ENCODE assay signal across 16 cellular contexts in genomic region chr1:181205901-181206300, GRCh38.
DNase-seq lines count a peak whose midpoint lies in the region; ATAC-seq, FAIRE-seq and TF ChIP-seq lines count a peak whose summit lies in the region.
"Had no signal": no experiment of that assay in that cellular context is flagged by ENCODE, and none has a peak within 500 bp of the region (broad histone marks: within the 10 kb centered on the region; RNA-seq: fewer than 3 reads in every experiment).

No MANE protein-coding gene starts in this region.

- ATAC-seq in GM18498 (IDR thresholded peaks at IDR 0.05; ENCODE audit: unreplicated experiment) (no peak), HG02763 (IDR thresholded peaks at IDR 0.05; ENCODE audit: unreplicated experiment) (no peak)
- ATAC-seq: K562 had no signal

- H3K4me1 ChIP-seq in left ventricle myocardium inferior = peaks cover 21% of the 10 kb centered on the region
- H3K4me1 ChIP-seq in right atrium auricular region = peaks cover 0 to 24% of the 10 kb centered on the region in 2 donors
- no peaks in the 10 kb centered on the region for H3K4me1 ChIP-seq in endodermal cell (ENCODE audit: control insufficient read depth, insufficient read depth, low read length)
- no peaks in the 10 kb centered on the region for H3K4me1 ChIP-seq in small intestine (ENCODE audit: control insufficient read depth in 2 of 2, insufficient read depth in 1 of 2, low read depth in 1 of 2, low read length in 1 of 2)
- H3K4me1 ChIP-seq: HAP-1 had no signal

- H3K9me3 Mint-ChIP-seq in endodermal cell = peaks cover 2% of the 10 kb centered on the region

- H3K4me3 ChIP-seq in left ventricle myocardium inferior = no peak overlapping the region
- no peak overlapping the region for H3K4me3 ChIP-seq in right atrium auricular region
- no peak overlapping the region for H3K4me3 ChIP-seq in endodermal cell (ENCODE audit: low read length)
- H3K4me3 ChIP-seq in small intestine (ENCODE audit: low read depth in 1 of 2, low read length in 2 of 2) = no peak overlapping the region
- H3K4me3 ChIP-seq: BLaER1 treated with 17β-estradiol and CSF1 and Interleukin-3, amounts not matched to agents 10 nM and 100 nM; GM23248; HAP-1; K562 had no signal

- FAIRE-seq in small intestine (lab: Jason Lieb, UNC) = no peak
- FAIRE-seq: GM18507, K562 had no signal

- H3K36me3 Mint-ChIP-seq in endodermal cell (ENCODE audit: low read depth) = no peaks in the 10 kb centered on the region
- H3K36me3 Mint-ChIP-seq: CD4-positive, CD25-positive, alpha-beta regulatory T cell had no signal

- DNase-seq in left ventricle myocardium inferior (no peak), right atrium auricular region (ENCODE audit: low spot score) (no peak), endodermal cell (peak; percentile 52), putamen (ENCODE audit: low spot score) (peak; percentile 73), small intestine (no peak)
- DNase-seq: ACHN; CD4-positive, CD25-positive, alpha-beta regulatory T cell; DMS53; GM23248 had no signal

- H3K27me3 Mint-ChIP-seq in endodermal cell (ENCODE audit: insufficient read depth) = peaks cover 4% of the 10 kb centered on the region
- H3K27me3 Mint-ChIP-seq: CD4-positive, CD25-positive, alpha-beta regulatory T cell had no signal

- H3K27ac Mint-ChIP-seq in endodermal cell = no peak overlapping the region
- H3K27ac Mint-ChIP-seq: CD4-positive, CD25-positive, alpha-beta regulatory T cell had no signal

- WGBS in endodermal cell (ENCODE audit: insufficient coverage in 1 of 2, insufficient read length in 1 of 2), 2 experiments = 77 to 86% methylated on average over 4 to 10 of the region's 10 CpGs
- 63 to 80% (median 74%) methylated on average over 10 of the region's 10 CpGs for WGBS in small intestine, 3 donors

- TF ChIP-seq CTCF in left ventricle myocardium inferior (IDR thresholded peaks at IDR 0.05; ENCODE audit: borderline replicate concordance) = no peak
- TF ChIP-seq CTCF in right atrium auricular region (IDR thresholded peaks at IDR 0.05) = no peak
- TF ChIP-seq CTCF in endodermal cell (conservative IDR thresholded peaks at IDR 0.05) = no peak

- no peak overlapping the region for H3K9ac ChIP-seq in endodermal cell (ENCODE audit: extremely low read depth, low read length, poor library complexity, severe bottlenecking)
- H3K9ac ChIP-seq: BLaER1 treated with 17β-estradiol and CSF1 and Interleukin-3, amounts not matched to agents 10 nM and 100 nM; GM23248 had no signal

- peaks cover 7% of the 10 kb centered on the region for H3K27me3 ChIP-seq in left ventricle myocardium inferior (ENCODE audit: low read depth)
- H3K27me3 ChIP-seq in right atrium auricular region = no peaks in the 10 kb centered on the region
- H3K27me3 ChIP-seq in endodermal cell (ENCODE audit: control insufficient read depth, insufficient read depth, low read length, poor library complexity, severe bottlenecking) = no peaks in the 10 kb centered on the region
- H3K27me3 ChIP-seq in small intestine (ENCODE audit: control insufficient read depth in 2 of 2, insufficient read depth in 2 of 2, low read length in 2 of 2) = peaks cover 0 to 5% of the 10 kb centered on the region in 2 donors
- H3K27me3 ChIP-seq: BLaER1 treated with 17β-estradiol and CSF1 and Interleukin-3, amounts not matched to agents 10 nM and 100 nM had no signal

- H3K36me3 ChIP-seq in left ventricle myocardium inferior (no peaks in the 10 kb centered on the region), right atrium auricular region (no peaks in the 10 kb centered on the region), endodermal cell (ENCODE audit: control insufficient read depth, insufficient read depth, low read length) (no peaks in the 10 kb centered on the region), small intestine (ENCODE audit: control insufficient read depth in 2 of 2, insufficient read depth in 2 of 2, low read length in 2 of 2) (no peaks in the 10 kb centered on the region)
- H3K36me3 ChIP-seq: BLaER1 treated with 17β-estradiol and CSF1 and Interleukin-3, amounts not matched to agents 10 nM and 100 nM; HAP-1 had no signal

- H3K9me3 ChIP-seq in left ventricle myocardium inferior (replicated peaks) (no peaks in the 10 kb centered on the region), right atrium auricular region (no peaks in the 10 kb centered on the region), endodermal cell (ENCODE audit: control insufficient read depth, low read length) (no peaks in the 10 kb centered on the region), small intestine (ENCODE audit: control insufficient read depth, low read depth) (no peaks in the 10 kb centered on the region)
- H3K9me3 ChIP-seq: HAP-1 had no signal

- H3K27ac ChIP-seq in left ventricle myocardium inferior (replicated peaks) = peak overlapping the region; percentile 69
- H3K27ac ChIP-seq in right atrium auricular region = no peak overlapping the region
- no peak overlapping the region for H3K27ac ChIP-seq in endodermal cell (ENCODE audit: low read depth, low read length)
- no peak overlapping the region for H3K27ac ChIP-seq in small intestine (ENCODE audit: low read depth in 1 of 2, low read length in 1 of 2)
- H3K27ac ChIP-seq: BLaER1 treated with 17β-estradiol and CSF1 and Interleukin-3, amounts not matched to agents 10 nM and 100 nM; GM23248; HL-60 had no signal

- intact Hi-C loops in left ventricle myocardium inferior (cut with micrococcal nuclease) = no loop called here

- H3K4me3 Mint-ChIP-seq in endodermal cell = no peak overlapping the region
- H3K4me3 Mint-ChIP-seq: CD4-positive, CD25-positive, alpha-beta regulatory T cell had no signal

- peaks cover 14% of the 10 kb centered on the region for H3K4me1 Mint-ChIP-seq in endodermal cell

Comparison
In these comparisons a context has a peak if more than half of its experiments do, and no peak if none do; other contexts are left out.
1. DNase-seq: peak in endodermal cell (single experiment) and putamen (single experiment); none in left ventricle myocardium inferior (single experiment), right atrium auricular region (single experiment) and small intestine (single experiment).